Comparison of ENCODE assay signal across 19 cellular contexts in the genomic region with DNA sequence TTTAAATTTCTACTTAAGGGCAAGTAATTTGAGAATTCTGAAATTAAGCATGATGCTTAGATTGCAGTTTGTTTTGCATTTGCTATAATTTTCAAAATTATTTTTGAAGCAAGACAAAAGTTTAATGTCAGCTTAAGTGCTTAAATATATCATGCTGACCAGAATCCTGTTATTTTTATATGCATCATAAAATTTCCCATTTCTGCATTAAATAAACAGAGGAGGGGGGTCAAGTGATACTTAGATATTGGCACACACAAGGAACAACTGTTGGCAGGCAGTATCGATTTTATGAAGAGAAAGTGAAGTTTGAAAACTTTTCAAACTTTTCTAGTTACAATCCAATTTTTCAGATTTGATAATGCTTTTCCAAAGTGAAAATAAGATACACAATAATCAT.
DNase-seq lines count a peak whose midpoint lies in the region; ATAC-seq, FAIRE-seq and TF ChIP-seq lines count a peak whose summit lies in the region.
"Had no signal": no experiment of that assay in that cellular context is flagged by ENCODE, and none has a peak within 500 bp of the region (broad histone marks: within the 10 kb centered on the region; RNA-seq: fewer than 3 reads in every experiment).

No MANE protein-coding gene starts in this region.

- H3K9me3 ChIP-seq in breast epithelium (no peaks in the 10 kb centered on the region), HEK293 (ENCODE audit: control insufficient read depth, insufficient read depth, low read depth, low read length) (no peaks in the 10 kb centered on the region), SJCRH30 (replicated peaks) (no peaks in the 10 kb centered on the region)
- H3K9me3 ChIP-seq: BLaER1, Caco-2 had no signal

- BruUV-seq in MCF 10A (replicated peaks; lab: Mats Ljungman, UMichigan): TSS peak; percentile 8

- peaks cover 78% of the 10 kb centered on the region for H3K36me3 Mint-ChIP-seq in MCF 10A (ENCODE audit: insufficient read depth, unreplicated experiment)

- H3K27ac ChIP-seq in breast epithelium: no peak overlapping the region
- H3K27ac ChIP-seq in HEK293 (ENCODE audit: extremely low read depth, low read depth, low read length): no peak overlapping the region
- no peak overlapping the region for H3K27ac ChIP-seq in SJCRH30
- H3K27ac ChIP-seq: BLaER1, C4-2B had no signal

- H3K27me3 ChIP-seq in breast epithelium (no peaks in the 10 kb centered on the region), SJCRH30 (no peaks in the 10 kb centered on the region)
- H3K27me3 ChIP-seq: BLaER1 had no signal

- intact Hi-C loops in MCF 10A (cut with micrococcal nuclease): no loop called here
- intact Hi-C loops in breast epithelium (cut with DNase I; ENCODE audit: low total_unique reads): no loop called here

- no peak for TF ChIP-seq POLR2A in breast epithelium (IDR thresholded peaks at IDR 0.05)

- peak; percentile 92 for FAIRE-seq in islet of Langerhans (lab: Jason Lieb, UNC)

- POLR2A ChIA-PET in MCF 10A (lab: Yijun Ruan, JAX): interaction anchor here (0.7 kb wide), 1 partner anchor 147 kb away, joined by 3 read pairs; no protein-coding TSS in a partner anchor
- POLR2A ChIA-PET in HEK293 (lab: Yijun Ruan, JAX): interaction anchor here (0.9 kb wide), 1 partner anchor 61 kb away, joined by 3 read pairs; the partner anchor contains the start of genes DNAI4 and MIER1

- no peaks in the 10 kb centered on the region for H3K27me3 Mint-ChIP-seq in MCF 10A (ENCODE audit: insufficient read depth, unreplicated experiment)
- H3K27me3 Mint-ChIP-seq: B cell; CD4-positive, CD25-positive, alpha-beta regulatory T cell had no signal

- H3K4me1 ChIP-seq in breast epithelium (no peaks in the 10 kb centered on the region), HEK293 (ENCODE audit: control insufficient read depth, insufficient read depth, low read length) (0 out of 2 replicates have a peak, but pooled peaks cover 4% of the 10 kb centered on the region), SJCRH30 (no peaks in the 10 kb centered on the region)

- ATAC-seq in HG03354 (IDR thresholded peaks at IDR 0.05; ENCODE audit: poor library complexity, severe bottlenecking, unreplicated experiment): no peak
- ATAC-seq: CD8-positive, alpha-beta T cell; GM23338; HCT116 had no signal

- H3K4me3 ChIP-seq in breast epithelium (no peak overlapping the region), HEK293 (ENCODE audit: low read depth, low read length) (no peak overlapping the region), SJCRH30 (no peak overlapping the region)
- H3K4me3 ChIP-seq: BLaER1, GM23338 had no signal

- no peak overlapping the region for H3K27ac Mint-ChIP-seq in MCF 10A (ENCODE audit: low read depth, unreplicated experiment)
- H3K27ac Mint-ChIP-seq: B cell; CD8-positive, alpha-beta T cell had no signal

- TF ChIP-seq CTCF in MCF 10A (IDR thresholded peaks at IDR 0.05; ENCODE audit: unreplicated experiment) (no peak), breast epithelium (IDR thresholded peaks at IDR 0.05) (no peak), HEK293 (tag by site-specific recombination; IDR thresholded peaks at IDR 0.05) (no peak)

- DNase-seq in MCF 10A (ENCODE audit: unreplicated experiment) (no peak), breast epithelium (ENCODE audit: low spot score in 2 of 2) (no peak), NCI-H69 (lab: John Stamatoyannopoulos, UW) (peak; percentile 13), glomerular visceral epithelial cell (ENCODE audit: extremely low spot score) (no peak), SJCRH30 (no peak)
- DNase-seq: Caco-2; CD4-positive, CD25-positive, alpha-beta regulatory T cell; CD8-positive, alpha-beta T cell; DMS153; DND-41; H9 had no signal

- H3K9me3 Mint-ChIP-seq in MCF 10A (ENCODE audit: unreplicated experiment): no peaks in the 10 kb centered on the region
- H3K9me3 Mint-ChIP-seq: CD4-positive, CD25-positive, alpha-beta regulatory T cell; CD8-positive, alpha-beta T cell; GM23338; H9 had no signal

- no peak overlapping the region for H3K4me3 Mint-ChIP-seq in MCF 10A (ENCODE audit: unreplicated experiment)
- H3K4me3 Mint-ChIP-seq: B cell; CD8-positive, alpha-beta T cell; GM23338; H9 had no signal

- no peaks in the 10 kb centered on the region for H3K4me1 Mint-ChIP-seq in MCF 10A (ENCODE audit: insufficient read depth, unreplicated experiment)
- H3K4me1 Mint-ChIP-seq: GM23338, H9 had no signal

- CTCF ChIA-PET in MCF 10A (lab: Yijun Ruan, JAX) (interaction anchor here (0.8 to 1.7 kb wide), 4 partner anchors 10 to 228 kb away, joined by 3 to 13 read pairs (median 4); no protein-coding TSS in a partner anchor), HEK293 (lab: Yijun Ruan, JAX) (interaction anchor here (0.6 to 1.5 kb wide), 2 partner anchors 104 to 226 kb away, joined by 4 read pairs; no protein-coding TSS in a partner anchor)

- H3K36me3 ChIP-seq in breast epithelium (peaks cover 5% of the 10 kb centered on the region), HEK293 (ENCODE audit: control insufficient read depth in 2 of 2, insufficient read depth in 1 of 2, low read length in 2 of 2) (peaks cover 55 to 80% of the 10 kb centered on the region in 2 experiments), SJCRH30 (peaks cover 72% of the 10 kb centered on the region)

TF ChIP-seq in HEK293, 187 proteins besides CTCF, POLR2A, EP300 and RAD21 (continues in another document):
- no peak for TF ChIP-seq ZNF660 (tag by site-specific recombination; IDR thresholded peaks at IDR 0.05)
- TF ChIP-seq GLIS2 (tag by site-specific recombination; IDR thresholded peaks at IDR 0.05): no peak
- TF ChIP-seq ZNF341 (tag by site-specific recombination; IDR thresholded peaks at IDR 0.05; ENCODE audit: low read depth): no peak
- peak; percentile 41; the same call in 1 of the 2 replicates for TF ChIP-seq OSR2 (tag by site-specific recombination; IDR thresholded peaks at IDR 0.05)
- TF ChIP-seq ZNF837 (tag by site-specific recombination; IDR thresholded peaks at IDR 0.05): no peak
- TF ChIP-seq SETDB1 (IDR thresholded peaks at IDR 0.05; ENCODE audit: insufficient read length, low read length): no peak
- no peak for TF ChIP-seq ZNF701 (tag by site-specific recombination; IDR thresholded peaks at IDR 0.05)
- TF ChIP-seq KLF9 (tag by site-specific recombination; IDR thresholded peaks at IDR 0.05; ENCODE audit: low read depth): no peak
- TF ChIP-seq TCF7L2 (IDR thresholded peaks at IDR 0.05; ENCODE audit: borderline replicate concordance, low read depth, low read length): no peak
- TF ChIP-seq ZNF670 (tag by site-specific recombination; IDR thresholded peaks at IDR 0.05; ENCODE audit: low read depth): no peak
- TF ChIP-seq, protein P1, sequence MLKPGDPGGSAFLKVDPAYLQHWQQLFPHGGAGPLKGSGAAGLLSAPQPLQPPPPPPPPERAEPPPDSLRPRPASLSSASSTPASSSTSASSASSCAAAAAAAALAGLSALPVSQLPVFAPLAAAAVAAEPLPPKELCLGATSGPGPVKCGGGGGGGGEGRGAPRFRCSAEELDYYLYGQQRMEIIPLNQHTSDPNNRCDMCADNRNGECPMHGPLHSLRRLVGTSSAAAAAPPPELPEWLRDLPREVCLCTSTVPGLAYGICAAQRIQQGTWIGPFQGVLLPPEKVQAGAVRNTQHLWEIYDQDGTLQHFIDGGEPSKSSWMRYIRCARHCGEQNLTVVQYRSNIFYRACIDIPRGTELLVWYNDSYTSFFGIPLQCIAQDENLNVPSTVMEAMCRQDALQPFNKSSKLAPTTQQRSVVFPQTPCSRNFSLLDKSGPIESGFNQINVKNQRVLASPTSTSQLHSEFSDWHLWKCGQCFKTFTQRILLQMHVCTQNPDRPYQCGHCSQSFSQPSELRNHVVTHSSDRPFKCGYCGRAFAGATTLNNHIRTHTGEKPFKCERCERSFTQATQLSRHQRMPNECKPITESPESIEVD (tag by site-specific recombination; IDR thresholded peaks at IDR 0.05): peak; percentile 75
- no peak for TF ChIP-seq ZNF175 (tag by site-specific recombination; IDR thresholded peaks at IDR 0.05)
- TF ChIP-seq ZNF707 (tag by site-specific recombination; IDR thresholded peaks at IDR 0.05): no peak
- no peak for TF ChIP-seq ZNF544 (tag by site-specific recombination; IDR thresholded peaks at IDR 0.05)
- TF ChIP-seq, protein P2, sequence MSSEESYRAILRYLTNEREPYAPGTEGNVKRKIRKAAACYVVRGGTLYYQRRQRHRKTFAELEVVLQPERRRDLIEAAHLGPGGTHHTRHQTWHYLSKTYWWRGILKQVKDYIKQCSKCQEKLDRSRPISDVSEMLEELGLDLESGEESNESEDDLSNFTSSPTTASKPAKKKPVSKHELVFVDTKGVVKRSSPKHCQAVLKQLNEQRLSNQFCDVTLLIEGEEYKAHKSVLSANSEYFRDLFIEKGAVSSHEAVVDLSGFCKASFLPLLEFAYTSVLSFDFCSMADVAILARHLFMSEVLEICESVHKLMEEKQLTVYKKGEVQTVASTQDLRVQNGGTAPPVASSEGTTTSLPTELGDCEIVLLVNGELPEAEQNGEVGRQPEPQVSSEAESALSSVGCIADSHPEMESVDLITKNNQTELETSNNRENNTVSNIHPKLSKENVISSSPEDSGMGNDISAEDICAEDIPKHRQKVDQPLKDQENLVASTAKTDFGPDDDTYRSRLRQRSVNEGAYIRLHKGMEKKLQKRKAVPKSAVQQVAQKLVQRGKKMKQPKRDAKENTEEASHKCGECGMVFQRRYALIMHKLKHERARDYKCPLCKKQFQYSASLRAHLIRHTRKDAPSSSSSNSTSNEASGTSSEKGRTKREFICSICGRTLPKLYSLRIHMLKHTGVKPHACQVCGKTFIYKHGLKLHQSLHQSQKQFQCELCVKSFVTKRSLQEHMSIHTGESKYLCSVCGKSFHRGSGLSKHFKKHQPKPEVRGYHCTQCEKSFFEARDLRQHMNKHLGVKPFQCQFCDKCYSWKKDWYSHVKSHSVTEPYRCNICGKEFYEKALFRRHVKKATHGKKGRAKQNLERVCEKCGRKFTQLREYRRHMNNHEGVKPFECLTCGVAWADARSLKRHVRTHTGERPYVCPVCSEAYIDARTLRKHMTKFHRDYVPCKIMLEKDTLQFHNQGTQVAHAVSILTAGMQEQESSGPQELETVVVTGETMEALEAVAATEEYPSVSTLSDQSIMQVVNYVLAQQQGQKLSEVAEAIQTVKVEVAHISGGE (tag by site-specific recombination; conservative IDR thresholded peaks at IDR 0.05; ENCODE audit: low read depth): no peak
- no peak for TF ChIP-seq ZSCAN18 (tag by site-specific recombination; IDR thresholded peaks at IDR 0.05)
